1 cellular context compared by ENCODE assay signal in the genomic region with DNA sequence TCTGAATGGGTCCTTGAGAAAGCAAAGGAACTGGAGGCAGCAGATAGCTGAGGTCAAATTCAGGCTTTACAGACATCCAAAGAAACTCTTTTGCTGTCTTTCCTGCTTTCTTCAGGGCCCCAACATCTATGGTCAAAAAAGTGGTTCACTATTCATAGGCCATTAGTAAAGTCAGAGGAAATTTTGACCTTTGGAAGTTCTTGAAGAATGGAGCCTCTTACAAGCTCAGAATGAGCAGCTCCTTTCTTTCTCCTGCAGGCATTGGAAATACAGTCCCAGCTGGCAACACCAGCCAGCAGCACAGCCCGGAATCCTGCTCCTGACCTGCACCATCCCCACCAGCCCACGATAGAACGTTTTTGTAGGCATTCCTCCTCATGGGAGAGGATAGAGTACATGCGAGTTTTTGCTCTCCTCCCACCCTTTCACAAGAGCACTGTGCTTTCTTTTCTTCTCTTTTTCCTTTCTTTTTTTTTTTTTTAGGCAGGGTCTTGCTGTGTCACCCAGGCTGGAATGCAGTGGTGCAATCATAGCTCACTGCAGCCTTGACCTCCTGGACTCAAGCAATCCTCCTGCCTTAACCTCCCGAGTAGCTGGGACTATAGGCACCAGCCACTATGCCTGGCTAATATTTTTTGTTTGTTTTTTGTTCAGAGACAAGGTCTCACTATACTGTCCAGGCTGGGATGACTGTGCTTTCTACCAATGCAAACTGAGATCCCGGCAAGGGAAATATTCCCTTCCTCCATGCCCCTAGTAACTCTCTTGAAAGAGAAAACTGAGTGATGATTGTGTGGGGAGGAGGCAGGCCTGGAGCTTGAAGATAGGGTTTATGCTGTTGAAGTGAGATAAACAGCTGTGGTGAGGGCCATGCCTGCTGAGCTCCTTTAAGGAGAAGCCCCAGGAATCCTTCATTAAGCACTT.
TF ChIP-seq lines count a peak whose summit lies in the region.

No MANE protein-coding gene starts in this region.

TF ChIP-seq in K562, 482 proteins besides CTCF, POLR2A, EP300 and RAD21 (continued from another document):
- peak; percentile 95 to 98 for TF ChIP-seq TBL1XR1 (IDR thresholded peaks at IDR 0.05; ENCODE audit: low read length in 2 of 2)
- TF ChIP-seq FOXJ3 (CRISPR knock-in tag; IDR thresholded peaks at IDR 0.05), result no peak
